In genomic region chr12:111448831-111449790, GRCh38 we compare ENCODE assay signal across 9 cellular contexts. TPM values are rescaled to one million over a fixed set of nuclear protein-coding genes. Genes with fewer than 3 reads are reported as not detected.
A peak's percentile ranks its signal among the peaks of the same experiment; 100 is the strongest.
DNase-seq lines count a peak whose midpoint lies in the region; ATAC-seq lines count a peak whose summit lies in the region.
"Had no signal": no experiment of that assay in that cellular context is flagged by ENCODE, and none has a peak within 500 bp of the region (broad histone marks: within the 10 kb centered on the region; RNA-seq: fewer than 3 reads in every experiment).

No MANE protein-coding gene starts in this region.

- H3K36me3 Mint-ChIP-seq in memory B cell = peaks cover 18% of the 10 kb centered on the region

- H3K4me3 Mint-ChIP-seq in memory B cell = no peak overlapping the region
- H3K4me3 Mint-ChIP-seq: activated T-cell treated with anti-CD3 and anti-CD28 coated beads, Interleukin-2, amount 50 U/mL, for 4 hours had no signal

- H3K4me1 Mint-ChIP-seq in memory B cell = peaks cover 40% of the 10 kb centered on the region

- H3K27ac ChIP-seq in angular gyrus (ENCODE audit: low read depth, low read length) = peak overlapping the region; percentile 24

- ATAC-seq in memory B cell (ENCODE audit: low read depth) = no peak
- ATAC-seq: activated T-cell treated with anti-CD3 and anti-CD28 coated beads, Interleukin-2, amount 50 U/mL, for 4 hours had no signal

- H3K9me3 Mint-ChIP-seq in memory B cell = no peaks in the 10 kb centered on the region
- H3K9me3 Mint-ChIP-seq: activated T-cell treated with anti-CD3 and anti-CD28 coated beads, Interleukin-2, amount 50 U/mL, for 4 hours had no signal

- DNase-seq in stimulated activated CD4-positive, alpha-beta T cell treated with anti-CD3 and anti-CD28 coated beads, Interleukin-4, amount 100 ng/mL, for 24 hours = peak; percentile 3
- DNase-seq in stimulated activated CD4-positive, alpha-beta T cell treated with anti-CD3 and anti-CD28 coated beads, Interleukin-2, amount 100 ng/mL, for 24 hours = no peak
- DNase-seq in memory B cell (ENCODE audit: low spot score in 2 of 2) = no peak
- no peak for DNase-seq in NCI-H526 (lab: John Stamatoyannopoulos, UW)
- no peak for DNase-seq in UCSD-AML1 (lab: John Stamatoyannopoulos, UW; ENCODE audit: unreplicated experiment)
- DNase-seq in DMS53 (lab: John Stamatoyannopoulos, UW) = no peak
- no peak for DNase-seq in occipital lobe (lab: John Stamatoyannopoulos, UW)
- DNase-seq: activated T-cell treated with anti-CD3 and anti-CD28 coated beads, Interleukin-2, amount 50 U/mL, for 4 hours had no signal

- peak overlapping the region; percentile 90 for H3K27ac Mint-ChIP-seq in memory B cell

- H3K27me3 Mint-ChIP-seq in memory B cell = no peaks in the 10 kb centered on the region

RNA-seq across cellular contexts. Expression of gene SH2B3, which starts 43.4 kb away (rescaled TPM):
- 5.1 TPM for total RNA-seq in occipital lobe
